In genomic region chr14:66240112-66240511, GRCh38 we compare ENCODE assay signal across 17 cellular contexts.
"Had no signal": no experiment of that assay in that cellular context is flagged by ENCODE, and none has a peak within 500 bp of the region (broad histone marks: within the 10 kb centered on the region; RNA-seq: fewer than 3 reads in every experiment).

No MANE protein-coding gene starts in this region.

- H3K27ac ChIP-seq: esophagus muscularis mucosa, gastrocnemius medialis, heart right ventricle, left lung, psoas muscle, upper lobe of right lung, VCaP had no signal

- H3K4me1 ChIP-seq: esophagus muscularis mucosa, gastrocnemius medialis, left lung, psoas muscle, upper lobe of right lung had no signal

- H3K36me3 ChIP-seq: esophagus muscularis mucosa, gastrocnemius medialis, heart right ventricle, left lung, upper lobe of right lung had no signal

- H3K9me3 ChIP-seq: esophagus muscularis mucosa, gastrocnemius medialis, heart right ventricle, left lung, psoas muscle, upper lobe of right lung had no signal

- H3K4me3 ChIP-seq: esophagus muscularis mucosa, gastrocnemius medialis, heart right ventricle, left lung, psoas muscle, upper lobe of right lung had no signal

- ATAC-seq: activated CD4-positive, alpha-beta T cell treated with anti-CD3 and anti-CD28 coated beads for 36 hours; activated CD8-positive, alpha-beta T cell treated with anti-CD3 and anti-CD28 coated beads, Interleukin-2, amount 10 ng/mL, durations not matched to agents 7 days and 5 days; gastrocnemius medialis; heart right ventricle; left lung; psoas muscle; sciatic nerve; upper lobe of right lung had no signal

- H3K27me3 ChIP-seq: esophagus muscularis mucosa, gastrocnemius medialis, left lung, upper lobe of right lung had no signal

- DNase-seq: activated CD4-positive, alpha-beta T cell treated with anti-CD3 and anti-CD28 coated beads for 36 hours; activated CD8-positive, alpha-beta T cell treated with anti-CD3 and anti-CD28 coated beads, Interleukin-2, amount 10 ng/mL, durations not matched to agents 7 days and 5 days; activated naive CD4-positive, alpha-beta T cell treated with anti-CD3 and anti-CD28 coated beads, Interleukin-2, amount 50 U/mL, for 16 hours; cerebellar nuclear complex; gastrocnemius medialis; heart right ventricle; left lung; mesenchymal stem cell; psoas muscle; stimulated activated CD4-positive, alpha-beta T cell treated with anti-CD3 and anti-CD28 coated beads, Interleukin-12 subunit alpha, Interleukin-12 subunit beta, amount 100 ng/mL, for 4 hours; stimulated activated CD8-positive, alpha-beta memory T cell treated with anti-CD3 and anti-CD28 coated beads, Interleukin-4, amount 100 ng/mL, for 48 hours; SW 1271; T-helper 9 cell; upper lobe of right lung had no signal
